Comparison of ENCODE assay signal across 11 cellular contexts in genomic region chr3:14141144-14141543, GRCh38. TPM values are rescaled to one million over a fixed set of nuclear protein-coding genes. Genes with fewer than 3 reads are reported as not detected.
A peak's percentile ranks its signal among the peaks of the same experiment; 100 is the strongest.
DNase-seq lines count a peak whose midpoint lies in the region; ATAC-seq, FAIRE-seq and TF ChIP-seq lines count a peak whose summit lies in the region.
"Had no signal": no experiment of that assay in that cellular context is flagged by ENCODE, and none has a peak within 500 bp of the region (broad histone marks: within the 10 kb centered on the region; RNA-seq: fewer than 3 reads in every experiment).

No MANE protein-coding gene starts in this region.

- H3K9me3 Mint-ChIP-seq in activated B cell treated with CpG ODN at 0.5 μM for 24 hours = no peaks in the 10 kb centered on the region
- H3K9me3 Mint-ChIP-seq in immature natural killer cell = no peaks in the 10 kb centered on the region
- H3K9me3 Mint-ChIP-seq in stimulated activated memory B cell treated with anti-CD40 and anti-IgM and Interleukin-4, amounts not matched to agents 10 μg/mL and 1 μg/mL and 100 μg/mL, for 72 hours = no peaks in the 10 kb centered on the region

- H3K27ac Mint-ChIP-seq in activated B cell treated with CpG ODN at 0.5 μM for 24 hours (peak overlapping the region; percentile 46), immature natural killer cell (peak overlapping the region; percentile 95 to 100 (median 99))
- H3K27ac Mint-ChIP-seq in stimulated activated memory B cell treated with anti-CD40 and anti-IgM and Interleukin-4, amounts not matched to agents 10 μg/mL and 1 μg/mL and 100 μg/mL, for 72 hours = no peak overlapping the region

- POLR2A ChIA-PET in activated B cell treated with CpG ODN at 0.5 μM for 24 hours (lab: Charles Lee) = no interaction called here

- no peak for TF ChIP-seq CTCF in activated B cell treated with CpG ODN at 0.5 μM for 24 hours (IDR thresholded peaks at IDR 0.05)

- H3K27me3 Mint-ChIP-seq in activated B cell treated with CpG ODN at 0.5 μM for 24 hours (no peaks in the 10 kb centered on the region), immature natural killer cell (ENCODE audit: low read depth in 3 of 3) (peaks cover 16 to 25% (median 22%) of the 10 kb centered on the region in 3 donors)
- no peaks in the 10 kb centered on the region for H3K27me3 Mint-ChIP-seq in stimulated activated memory B cell treated with anti-CD40 and anti-IgM and Interleukin-4, amounts not matched to agents 10 μg/mL and 1 μg/mL and 100 μg/mL, for 72 hours

- ATAC-seq in activated B cell treated with CpG ODN at 0.5 μM for 24 hours (ENCODE audit: low read depth) = no peak
- ATAC-seq in stimulated activated memory B cell treated with anti-CD40 and anti-IgM and Interleukin-4, amounts not matched to agents 10 μg/mL and 1 μg/mL and 100 μg/mL, for 72 hours = no peak

- TF ChIP-seq POLR2A in GM12892 (IDR thresholded peaks at IDR 0.05; ENCODE audit: low read depth, low read length) = no peak

- CTCF ChIA-PET in activated B cell treated with CpG ODN at 0.5 μM for 24 hours (lab: Charles Lee) = no interaction called here

- intact Hi-C loops in activated B cell treated with CpG ODN at 0.5 μM for 24 hours (cut with micrococcal nuclease) = no loop called here

- H3K36me3 Mint-ChIP-seq in activated B cell treated with CpG ODN at 0.5 μM for 24 hours (ENCODE audit: low read depth) (peaks cover 66% of the 10 kb centered on the region), immature natural killer cell (peaks cover 1 to 26% (median 7%) of the 10 kb centered on the region in 3 donors)
- H3K36me3 Mint-ChIP-seq in stimulated activated memory B cell treated with anti-CD40 and anti-IgM and Interleukin-4, amounts not matched to agents 10 μg/mL and 1 μg/mL and 100 μg/mL, for 72 hours = peaks cover 30% of the 10 kb centered on the region

- H3K4me1 Mint-ChIP-seq in activated B cell treated with CpG ODN at 0.5 μM for 24 hours (peaks cover 20% of the 10 kb centered on the region), immature natural killer cell (peaks cover 55% of the 10 kb centered on the region in 2 donors)
- peaks cover 23% of the 10 kb centered on the region for H3K4me1 Mint-ChIP-seq in stimulated activated memory B cell treated with anti-CD40 and anti-IgM and Interleukin-4, amounts not matched to agents 10 μg/mL and 1 μg/mL and 100 μg/mL, for 72 hours

- no peak overlapping the region for H3K4me3 Mint-ChIP-seq in activated B cell treated with CpG ODN at 0.5 μM for 24 hours
- H3K4me3 Mint-ChIP-seq in immature natural killer cell = peak overlapping the region in 3 of 5 donors; percentile 18 to 84 (median 46)
- no peak overlapping the region for H3K4me3 Mint-ChIP-seq in stimulated activated memory B cell treated with anti-CD40 and anti-IgM and Interleukin-4, amounts not matched to agents 10 μg/mL and 1 μg/mL and 100 μg/mL, for 72 hours

- no peak for FAIRE-seq in GM12892 (lab: Jason Lieb, UNC)
- FAIRE-seq: keratinocyte had no signal

- peak; percentile 57 for DNase-seq in activated effector memory CD4-positive, alpha-beta T cell treated with anti-CD3 and anti-CD28 coated beads, Interleukin-2, amount 50 U/mL, for 16 hours
- DNase-seq in activated effector memory CD4-positive, alpha-beta T cell treated with Interleukin-2 at 50 U/mL for 16 hours = no peak
- DNase-seq in activated B cell treated with CpG ODN at 0.5 μM for 24 hours (no peak), immature natural killer cell (no peak), superior temporal gyrus (ENCODE audit: extremely low spot score) (peak; percentile 26), GM12892 (ENCODE audit: insufficient read length) (no peak), COLO829 (ENCODE audit: low spot score) (no peak)
- DNase-seq: BE2C, RPMI8226 had no signal

RNA-seq across cellular contexts. Expression of gene TMEM43, which starts 16.3 kb away (rescaled TPM):
- 30.7 and 32.3 TPM in 2 replicates for total RNA-seq in activated B cell treated with CpG ODN at 0.5 μM for 24 hours
- polyA plus RNA-seq in immature natural killer cell = 100 to 1,000 TPM in 1 of 3 donors, 10 to 100 TPM in 2; 78.3 to 117 (median 87.5) TPM
- 18.6 TPM for polyA plus RNA-seq in GM12892 (2012; ENCODE audit: missing spikeins)

RNA-seq across cellular contexts. Expression of gene CHCHD4, which starts 16.5 kb away (rescaled TPM):
- 9.2 and 9.8 TPM in 2 replicates for total RNA-seq in activated B cell treated with CpG ODN at 0.5 μM for 24 hours
- 10 to 100 TPM in 2 of 3 donors, 1 to 10 TPM in 1; 9.6 to 23.2 (median 12.4) TPM for polyA plus RNA-seq in immature natural killer cell
- 15.6 TPM for polyA plus RNA-seq in GM12892 (2012; ENCODE audit: missing spikeins)

RNA-seq across cellular contexts. Expression of gene XPC, which starts 37.3 kb away (rescaled TPM):
- 35.4 and 35.6 TPM in 2 replicates for total RNA-seq in activated B cell treated with CpG ODN at 0.5 μM for 24 hours
- polyA plus RNA-seq in immature natural killer cell = 10 to 100 TPM; 20.3 to 32.2 (median 22.6) TPM
- 29.7 TPM for polyA plus RNA-seq in GM12892 (2012; ENCODE audit: missing spikeins)

RNA-seq across cellular contexts. Expression of gene LSM3, which starts 37.5 kb away (rescaled TPM):
- total RNA-seq in activated B cell treated with CpG ODN at 0.5 μM for 24 hours = 12.9 and 14.2 TPM in 2 replicates
- polyA plus RNA-seq in immature natural killer cell = 10 to 100 TPM; 28.3 to 38.3 (median 31.5) TPM
- 24.0 TPM for polyA plus RNA-seq in GM12892 (2012; ENCODE audit: missing spikeins)

Comparison
In these comparisons a context has a peak if more than half of its experiments do, and no peak if none do; other contexts are left out.
1. DNase-seq: peak in activated effector memory CD4-positive, alpha-beta T cell treated with anti-CD3 and anti-CD28 coated beads, Interleukin-2, amount 50 U/mL, for 16 hours (single experiment) and superior temporal gyrus (single experiment); none in activated effector memory CD4-positive, alpha-beta T cell treated with Interleukin-2 at 50 U/mL for 16 hours (single experiment), activated B cell treated with CpG ODN at 0.5 μM for 24 hours (single experiment), immature natural killer cell (0 of 3), GM12892 (single experiment) and COLO829 (single experiment).
2. H3K4me3 Mint-ChIP-seq: peak in immature natural killer cell (3 of 5); none in activated B cell treated with CpG ODN at 0.5 μM for 24 hours (single experiment) and stimulated activated memory B cell treated with anti-CD40 and anti-IgM and Interleukin-4, amounts not matched to agents 10 μg/mL and 1 μg/mL and 100 μg/mL, for 72 hours (single experiment).